Comparison of ENCODE assay signal across 20 cellular contexts in the genomic region with DNA sequence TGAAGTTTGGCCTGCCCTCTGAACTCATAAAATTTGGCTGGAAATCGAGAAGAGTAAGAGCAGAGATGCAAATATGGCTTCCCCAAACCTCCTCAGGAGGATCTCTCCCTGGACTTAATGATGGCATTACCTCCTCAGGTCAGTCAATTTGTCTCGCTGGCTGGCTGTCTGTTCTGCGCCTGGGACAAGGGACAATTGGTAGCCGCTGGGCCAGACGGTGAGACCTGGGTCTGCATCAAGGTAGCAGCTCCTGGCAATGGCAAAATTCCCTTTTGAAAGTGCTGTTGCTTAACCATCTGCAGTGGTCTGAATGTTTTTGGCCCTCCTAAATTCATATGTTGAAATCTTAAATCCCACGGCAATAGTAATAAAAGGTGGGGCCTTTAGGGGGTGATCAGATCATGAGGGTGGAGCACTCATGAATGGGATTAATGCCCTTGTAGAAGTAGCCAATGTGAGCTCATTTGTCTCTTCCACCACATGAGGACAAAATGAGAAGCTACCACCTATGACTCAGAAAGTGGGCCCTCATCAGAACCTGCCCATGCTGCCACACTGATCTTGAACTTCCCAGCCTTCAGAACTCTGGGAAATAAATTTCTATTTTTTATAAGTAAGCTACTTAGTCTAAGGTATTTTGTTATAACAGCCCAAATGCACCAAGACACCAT.
"Had no signal": no experiment of that assay in that cellular context is flagged by ENCODE, and none has a peak within 500 bp of the region (broad histone marks: within the 10 kb centered on the region; RNA-seq: fewer than 3 reads in every experiment).

No MANE protein-coding gene starts in this region.

- H3K27me3 Mint-ChIP-seq: activated B cell treated with CpG ODN at 0.5 μM for 24 hours; activated CD4-positive, alpha-beta T cell treated with anti-CD3 and anti-CD28 coated beads, Interleukin-2, amount 10 ng/mL, durations not matched to agents 24 days and 14 days; activated CD8-positive, alpha-beta memory T cell treated with anti-CD3 and anti-CD28 coated beads, Interleukin-2, amount 10 ng/mL, durations not matched to agents 7 days and 5 days; activated naive CD8-positive, alpha-beta T cell treated with anti-CD3 and anti-CD28 coated beads, Interleukin-2, amount 50 U/mL, for 24 hours; activated T-cell treated with anti-CD3 and anti-CD28 coated beads, Interleukin-2, amount 50 U/mL, for 24 hours; T-helper 17 cell had no signal

- H3K4me3 Mint-ChIP-seq: activated B cell treated with CpG ODN at 0.5 μM for 24 hours; activated CD4-positive, alpha-beta T cell treated with anti-CD3 and anti-CD28 coated beads, Interleukin-2, amount 10 ng/mL, durations not matched to agents 24 days and 14 days; activated CD8-positive, alpha-beta memory T cell treated with anti-CD3 and anti-CD28 coated beads, Interleukin-2, amount 10 ng/mL, durations not matched to agents 7 days and 5 days; activated naive CD8-positive, alpha-beta T cell treated with anti-CD3 and anti-CD28 coated beads, Interleukin-2, amount 50 U/mL, for 24 hours; activated T-cell treated with anti-CD3 and anti-CD28 coated beads, Interleukin-2, amount 50 U/mL, for 24 hours; activated T-helper 1 cell treated with anti-CD3 and anti-CD28 coated beads, Interleukin-12 subunit alpha, Interleukin-12 subunit beta, Interleukin-2, Interleukin-4 antibody, amounts not matched to agents 30 ng/mL and 10 ng/mL and 1 ng/mL, durations not matched to agents 14 hours and 24 hours and 36 hours; brain; T-helper 17 cell had no signal

- DNase-seq: activated B cell treated with CpG ODN at 0.5 μM for 24 hours; activated CD4-positive, alpha-beta T cell treated with anti-CD3 and anti-CD28 coated beads for 1 hour; activated CD4-positive, alpha-beta T cell treated with anti-CD3 and anti-CD28 coated beads, Interleukin-2, amount 10 ng/mL, durations not matched to agents 24 days and 14 days; activated CD4-positive, alpha-beta T cell treated with anti-CD3 and anti-CD28 coated beads, Interleukin-2, amount 50 U/mL, for 48 hours; activated CD8-positive, alpha-beta memory T cell treated with anti-CD3 and anti-CD28 coated beads, Interleukin-2, amount 10 ng/mL, durations not matched to agents 7 days and 5 days; activated effector memory CD4-positive, alpha-beta T cell treated with anti-CD3 and anti-CD28 coated beads, Interleukin-2, amount 50 U/mL, for 16 hours; activated naive CD4-positive, alpha-beta T cell treated with Interleukin-2 at 50 U/mL for 16 hours; activated naive CD8-positive, alpha-beta T cell treated with anti-CD3 and anti-CD28 coated beads, Interleukin-2, amount 50 U/mL, for 24 hours; activated T-cell treated with anti-CD3 and anti-CD28 coated beads, Interleukin-2, amount 50 U/mL, for 24 hours; NCI-H1436 treated with DMSO at 0.1 percent for 48 hours; NCI-H187; NCI-H510A treated with DMSO at 0.1 percent for 48 hours; PC-3; SHP77 treated with DMSO at 0.1 percent for 48 hours; T-helper 17 cell; T-helper 9 cell had no signal

- H3K4me3 ChIP-seq: K562 had no signal

- H3K27ac Mint-ChIP-seq: activated B cell treated with CpG ODN at 0.5 μM for 24 hours; activated CD4-positive, alpha-beta T cell treated with anti-CD3 and anti-CD28 coated beads, Interleukin-2, amount 10 ng/mL, durations not matched to agents 24 days and 14 days; activated CD8-positive, alpha-beta memory T cell treated with anti-CD3 and anti-CD28 coated beads, Interleukin-2, amount 10 ng/mL, durations not matched to agents 7 days and 5 days; activated naive CD4-positive, alpha-beta T cell treated with anti-CD3 and anti-CD28 coated beads, Interleukin-2, amount 50 U/mL, for 72 hours; activated naive CD8-positive, alpha-beta T cell treated with anti-CD3 and anti-CD28 coated beads, Interleukin-2, amount 50 U/mL, for 24 hours; activated T-cell treated with anti-CD3 and anti-CD28 coated beads, Interleukin-2, amount 50 U/mL, for 24 hours; activated T-helper 1 cell treated with anti-CD3 and anti-CD28 coated beads, Interleukin-12 subunit alpha, Interleukin-12 subunit beta, Interleukin-2, Interleukin-4 antibody, amounts not matched to agents 30 ng/mL and 10 ng/mL and 1 ng/mL, durations not matched to agents 14 hours and 24 hours and 36 hours; brain; T-helper 17 cell had no signal

- H3K4me1 Mint-ChIP-seq: activated B cell treated with CpG ODN at 0.5 μM for 24 hours; activated CD4-positive, alpha-beta T cell treated with anti-CD3 and anti-CD28 coated beads, Interleukin-2, amount 10 ng/mL, durations not matched to agents 24 days and 14 days; activated CD8-positive, alpha-beta memory T cell treated with anti-CD3 and anti-CD28 coated beads, Interleukin-2, amount 10 ng/mL, durations not matched to agents 7 days and 5 days; activated naive CD8-positive, alpha-beta T cell treated with anti-CD3 and anti-CD28 coated beads, Interleukin-2, amount 50 U/mL, for 24 hours; T-helper 17 cell had no signal

- H3K9me3 Mint-ChIP-seq: activated CD4-positive, alpha-beta T cell treated with anti-CD3 and anti-CD28 coated beads, Interleukin-2, amount 10 ng/mL, durations not matched to agents 24 days and 14 days; activated T-helper 1 cell treated with anti-CD3 and anti-CD28 coated beads, Interleukin-12 subunit alpha, Interleukin-12 subunit beta, Interleukin-2, Interleukin-4 antibody, amounts not matched to agents 30 ng/mL and 10 ng/mL and 1 ng/mL, durations not matched to agents 14 hours and 24 hours and 36 hours had no signal

- H3K36me3 Mint-ChIP-seq: activated CD8-positive, alpha-beta memory T cell treated with anti-CD3 and anti-CD28 coated beads, Interleukin-2, amount 10 ng/mL, durations not matched to agents 7 days and 5 days; brain had no signal

- ATAC-seq: activated CD8-positive, alpha-beta memory T cell treated with anti-CD3 and anti-CD28 coated beads, Interleukin-2, amount 10 ng/mL, durations not matched to agents 7 days and 5 days; activated naive CD4-positive, alpha-beta T cell treated with anti-CD3 and anti-CD28 coated beads, Interleukin-2, amount 50 U/mL, for 72 hours; activated naive CD8-positive, alpha-beta T cell treated with anti-CD3 and anti-CD28 coated beads, Interleukin-2, amount 50 U/mL, for 24 hours; K562; PC-3; T-helper 17 cell had no signal
